27 cellular contexts compared by ENCODE assay signal in the genomic region with DNA sequence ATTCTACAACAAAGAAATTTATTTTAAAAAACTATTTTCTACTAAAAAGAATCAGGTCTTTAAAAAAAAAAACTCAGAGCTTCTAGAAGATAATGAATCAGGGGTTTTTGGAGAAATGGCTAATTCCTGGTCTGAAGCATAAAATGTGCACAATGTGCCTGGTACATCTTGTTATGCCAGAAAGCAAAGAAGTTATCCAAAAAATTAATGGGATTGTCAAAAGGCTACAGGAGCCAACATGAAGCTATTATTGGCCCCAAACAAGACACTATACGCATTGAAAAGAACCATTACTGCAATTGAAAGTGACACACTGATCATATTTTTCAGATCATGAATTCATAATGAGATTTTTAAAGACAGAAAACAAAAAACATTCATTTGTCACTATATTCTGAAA.
"Had no signal": no experiment of that assay in that cellular context is flagged by ENCODE, and none has a peak within 500 bp of the region (broad histone marks: within the 10 kb centered on the region; RNA-seq: fewer than 3 reads in every experiment).

No MANE protein-coding gene starts in this region.

- H3K27ac ChIP-seq: brain microvascular endothelial cell, esophagus muscularis mucosa, foreskin keratinocyte, gastrocnemius medialis, VCaP had no signal

- H3K4me1 ChIP-seq: esophagus muscularis mucosa, foreskin keratinocyte, gastrocnemius medialis had no signal

- H3K27me3 ChIP-seq: brain microvascular endothelial cell, esophagus muscularis mucosa, foreskin keratinocyte, gastrocnemius medialis had no signal

- H3K4me3 ChIP-seq: esophagus muscularis mucosa, gastrocnemius medialis had no signal

- DNase-seq: activated CD4-positive, alpha-beta T cell treated with anti-CD3 and anti-CD28 coated beads for 1 hour; activated CD4-positive, alpha-beta T cell treated with anti-CD3 and anti-CD28 coated beads for 4 hours; activated CD4-positive, alpha-beta T cell treated with anti-CD3 and anti-CD28 coated beads, Interleukin-2, amount 10 ng/mL, durations not matched to agents 7 days and 5 days; activated CD4-positive, alpha-beta T cell treated with anti-CD3 and anti-CD28 coated beads, Interleukin-2, amount 50 U/mL, for 48 hours; activated CD8-positive, alpha-beta memory T cell treated with anti-CD3 and anti-CD28 coated beads for 24 hours; activated CD8-positive, alpha-beta T cell treated with anti-CD3 and anti-CD28 coated beads for 36 hours; activated effector memory CD4-positive, alpha-beta T cell treated with Interleukin-2 at 50 U/mL for 16 hours; activated gamma-delta T cell treated with Interleukin-2 at 50 U/mL for 16 hours; activated naive CD4-positive, alpha-beta T cell treated with anti-CD3 and anti-CD28 coated beads, Interleukin-2, amount 50 U/mL, for 16 hours; activated naive CD4-positive, alpha-beta T cell treated with Interleukin-2 at 50 U/mL for 16 hours; activated T-cell treated with anti-CD3 and anti-CD28 coated beads, Interleukin-2, amount 50 U/mL, for 4 hours; amniotic stem cell; anterior cingulate cortex; brain microvascular endothelial cell; cortex of kidney; dermis blood vessel endothelial cell; effector CD4-positive, alpha-beta T cell; effector memory CD8-positive, alpha-beta T cell; erythroblast; foreskin keratinocyte; gastrocnemius medialis; glutamatergic neuron; T-helper 2 cell had no signal

- H3K9me3 ChIP-seq: esophagus muscularis mucosa, gastrocnemius medialis had no signal

- ATAC-seq: activated CD8-positive, alpha-beta T cell treated with anti-CD3 and anti-CD28 coated beads for 36 hours; activated T-cell treated with anti-CD3 and anti-CD28 coated beads, Interleukin-2, amount 50 U/mL, for 4 hours; activated T-helper 17 cell treated with anti-CD3 and anti-CD28 coated beads, Interleukin-2, amount 50 U/mL, for 72 hours; effector memory CD8-positive, alpha-beta T cell; foreskin keratinocyte; gastrocnemius medialis; WTC11 had no signal

- H3K36me3 ChIP-seq: brain microvascular endothelial cell, esophagus muscularis mucosa, gastrocnemius medialis had no signal
